In genomic region chr1:110749960-110750359, GRCh38 we compare ENCODE assay signal across 19 cellular contexts.
"Had no signal": no experiment of that assay in that cellular context is flagged by ENCODE, and none has a peak within 500 bp of the region (broad histone marks: within the 10 kb centered on the region; RNA-seq: fewer than 3 reads in every experiment).

No MANE protein-coding gene starts in this region.

- H3K9me3 Mint-ChIP-seq: memory B cell; natural killer cell treated with Interleukin-12 subunit alpha and Interleukin-12 subunit beta and Interleukin-15 and Interleukin-18, amount 100 ng/mL, for 72 hours; T-helper 2 cell treated with Interferon-gamma antibody and Interleukin-4, amounts not matched to agents 5 μg/mL and 100 μg/mL, for 36 hours had no signal

- H3K36me3 ChIP-seq: colonic mucosa, heart left ventricle, upper lobe of right lung had no signal

- H3K4me1 Mint-ChIP-seq: activated CD8-positive, alpha-beta memory T cell treated with anti-CD3 and anti-CD28 coated beads, Interleukin-2, amount 10 ng/mL, durations not matched to agents 7 days and 5 days; memory B cell had no signal

- DNase-seq: activated CD4-positive, alpha-beta T cell treated with anti-CD3 and anti-CD28 coated beads for 1 hour; activated CD4-positive, alpha-beta T cell treated with anti-CD3 and anti-CD28 coated beads, Interleukin-2, amount 50 U/mL, for 48 hours; activated CD8-positive, alpha-beta memory T cell treated with anti-CD3 and anti-CD28 coated beads, Interleukin-2, amount 10 ng/mL, durations not matched to agents 7 days and 5 days; activated gamma-delta T cell; activated T-cell treated with anti-CD3 and anti-CD28 coated beads, Interleukin-2, amount 50 U/mL, for 48 hours; colonic mucosa; effector CD4-positive, alpha-beta T cell; foreskin melanocyte; heart left ventricle; islet precursor cell; occipital lobe; stimulated activated CD4-positive, alpha-beta T cell treated with anti-CD3 and anti-CD28 coated beads, Interleukin-12 subunit alpha, Interleukin-12 subunit beta, amount 100 ng/mL, for 4 hours; stimulated activated naive CD8-positive, alpha-beta T cell treated with anti-CD3 and anti-CD28 coated beads, Interleukin-15, Interleukin-2, amounts not matched to agents 100 U/mL and 50 U/mL, for 24 hours; upper lobe of right lung had no signal

- H3K27ac Mint-ChIP-seq: activated CD8-positive, alpha-beta memory T cell treated with anti-CD3 and anti-CD28 coated beads, Interleukin-2, amount 10 ng/mL, durations not matched to agents 7 days and 5 days; activated naive CD8-positive, alpha-beta T cell; memory B cell; natural killer cell treated with Interleukin-12 subunit alpha and Interleukin-12 subunit beta and Interleukin-15 and Interleukin-18, amount 100 ng/mL, for 72 hours; T-helper 2 cell treated with Interferon-gamma antibody and Interleukin-4, amounts not matched to agents 5 μg/mL and 100 μg/mL, for 36 hours had no signal

- ATAC-seq: activated CD8-positive, alpha-beta memory T cell treated with anti-CD3 and anti-CD28 coated beads, Interleukin-2, amount 10 ng/mL, durations not matched to agents 7 days and 5 days; heart left ventricle; left lobe of liver; natural killer cell treated with Interleukin-12 subunit alpha and Interleukin-12 subunit beta and Interleukin-15 and Interleukin-18, amount 100 ng/mL, for 72 hours; stimulated activated naive CD8-positive, alpha-beta T cell treated with anti-CD3 and anti-CD28 coated beads, Interleukin-15, Interleukin-2, amounts not matched to agents 100 U/mL and 50 U/mL, for 24 hours had no signal

- H3K36me3 Mint-ChIP-seq: activated CD8-positive, alpha-beta memory T cell treated with anti-CD3 and anti-CD28 coated beads, Interleukin-2, amount 10 ng/mL, durations not matched to agents 7 days and 5 days; memory B cell; natural killer cell treated with Interleukin-12 subunit alpha and Interleukin-12 subunit beta and Interleukin-15 and Interleukin-18, amount 100 ng/mL, for 72 hours had no signal

- H3K9me3 ChIP-seq: colonic mucosa, heart left ventricle, upper lobe of right lung had no signal

- H3K27ac ChIP-seq: colonic mucosa, heart left ventricle, upper lobe of right lung had no signal

- H3K27me3 ChIP-seq: colonic mucosa, upper lobe of right lung had no signal

- H3K4me3 ChIP-seq: colonic mucosa, heart left ventricle, upper lobe of right lung had no signal

- H3K4me3 Mint-ChIP-seq: activated CD8-positive, alpha-beta memory T cell treated with anti-CD3 and anti-CD28 coated beads, Interleukin-2, amount 10 ng/mL, durations not matched to agents 7 days and 5 days; activated naive CD8-positive, alpha-beta T cell; memory B cell; natural killer cell treated with Interleukin-12 subunit alpha and Interleukin-12 subunit beta and Interleukin-15 and Interleukin-18, amount 100 ng/mL, for 72 hours; T-helper 2 cell treated with Interferon-gamma antibody and Interleukin-4, amounts not matched to agents 5 μg/mL and 100 μg/mL, for 36 hours had no signal
